7 cellular contexts compared by ENCODE assay signal in genomic region chr2:170930132-170931109, GRCh38. TPM values are rescaled to one million over a fixed set of nuclear protein-coding genes. Genes with fewer than 3 reads are reported as not detected.
DNase-seq lines count a peak whose midpoint lies in the region; ATAC-seq, FAIRE-seq and TF ChIP-seq lines count a peak whose summit lies in the region.

No MANE protein-coding gene starts in this region.

- H3K4me1 Mint-ChIP-seq in naive thymus-derived CD4-positive, alpha-beta T cell: peaks cover 28 to 67% (median 58%) of the 10 kb centered on the region in 7 donors

- DNase-seq in GM12892 (ENCODE audit: insufficient read length) (peak; percentile 33), NCI-H2196 treated with DMSO at 0.1 percent for 48 hours (lab: John Stamatoyannopoulos, UW; ENCODE audit: unreplicated experiment) (peak; percentile 21), suprapubic skin (ENCODE audit: low spot score in 2 of 2) (no peak)
- DNase-seq in activated CD4-positive, alpha-beta T cell treated with anti-CD3 and anti-CD28 coated beads, Interleukin-2, amount 50 U/mL, for 1 hour: peak; percentile 57
- peak; percentile 40 to 53 (median 51) for DNase-seq in effector memory CD4-positive, alpha-beta T cell
- peak; percentile 22 to 80 (median 70) for DNase-seq in naive thymus-derived CD4-positive, alpha-beta T cell

- peaks cover 0 to 19% (median 3%) of the 10 kb centered on the region in 5 donors for H3K36me3 Mint-ChIP-seq in naive thymus-derived CD4-positive, alpha-beta T cell

- POLR2A ChIA-PET in naive thymus-derived CD4-positive, alpha-beta T cell (lab: Charles Lee): interaction anchor here (0.6 to 3.1 kb wide), 13 partner anchors 8 to 1103 kb away, joined by 3 to 24 read pairs (median 4); partner anchors contain the start of genes DCAF17, METTL8 and UBR3

- ATAC-seq in HG02885 (IDR thresholded peaks at IDR 0.05; ENCODE audit: poor library complexity, unreplicated experiment): peak; percentile 21
- peak; percentile 39 for ATAC-seq in naive thymus-derived CD4-positive, alpha-beta T cell

- no peaks in the 10 kb centered on the region for H3K36me3 ChIP-seq in effector memory CD4-positive, alpha-beta T cell (ENCODE audit: control insufficient read depth, insufficient read depth, low read length)
- peaks cover 0 to 5% (median 0%) of the 10 kb centered on the region in 3 experiments for H3K36me3 ChIP-seq in naive thymus-derived CD4-positive, alpha-beta T cell (ENCODE audit: control insufficient read depth in 2 of 3, insufficient read depth in 3 of 3, low read length in 3 of 3)
- H3K36me3 ChIP-seq in suprapubic skin: no peaks in the 10 kb centered on the region

- peaks cover 16% of the 10 kb centered on the region for H3K4me1 ChIP-seq in effector memory CD4-positive, alpha-beta T cell (ENCODE audit: control insufficient read depth, insufficient read depth, low read length, poor library complexity, severe bottlenecking)
- peaks cover 18 to 32% of the 10 kb centered on the region in 2 donors for H3K4me1 ChIP-seq in naive thymus-derived CD4-positive, alpha-beta T cell (ENCODE audit: control insufficient read depth in 2 of 2, insufficient read depth in 2 of 2, low read length in 2 of 2)
- H3K4me1 ChIP-seq in suprapubic skin: peaks cover 42% of the 10 kb centered on the region

- WGBS in suprapubic skin: 8% methylated on average over 18 of the region's 18 CpGs

- peak overlapping the region; percentile 93 to 96 (median 95) for H3K27ac Mint-ChIP-seq in naive thymus-derived CD4-positive, alpha-beta T cell

- no peaks in the 10 kb centered on the region for H3K27me3 Mint-ChIP-seq in naive thymus-derived CD4-positive, alpha-beta T cell

- TF ChIP-seq EP300 in suprapubic skin (IDR thresholded peaks at IDR 0.05): no peak

- peak overlapping the region; percentile 88 for H3K27ac ChIP-seq in effector memory CD4-positive, alpha-beta T cell (ENCODE audit: insufficient read depth, low read length, poor library complexity, severe bottlenecking)
- peak overlapping the region; percentile 87 for H3K27ac ChIP-seq in naive thymus-derived CD4-positive, alpha-beta T cell (ENCODE audit: low read depth, low read length)
- H3K27ac ChIP-seq in suprapubic skin: peak overlapping the region; percentile 93

- no peak for TF ChIP-seq CTCF in suprapubic skin (IDR thresholded peaks at IDR 0.05)

- no peaks in the 10 kb centered on the region for H3K9me3 ChIP-seq in effector memory CD4-positive, alpha-beta T cell (ENCODE audit: control insufficient read depth, low read length)
- H3K9me3 ChIP-seq in naive thymus-derived CD4-positive, alpha-beta T cell (ENCODE audit: control insufficient read depth in 2 of 3, low read length in 3 of 3): no peaks in the 10 kb centered on the region
- H3K9me3 ChIP-seq in suprapubic skin: no peaks in the 10 kb centered on the region

- CTCF ChIA-PET in naive thymus-derived CD4-positive, alpha-beta T cell (lab: Charles Lee): interaction anchor here (0.5 to 3.0 kb wide), 13 partner anchors 8 to 957 kb away, joined by 3 to 33 read pairs (median 6); partner anchors contain the start of genes DCAF17 and METTL8

- TF ChIP-seq POLR2A in GM12892 (IDR thresholded peaks at IDR 0.05; ENCODE audit: low read depth, low read length) (peak; percentile 77), suprapubic skin (IDR thresholded peaks at IDR 0.05) (no peak)

- H3K27me3 ChIP-seq in effector memory CD4-positive, alpha-beta T cell (replicated peaks; ENCODE audit: control insufficient read depth, insufficient read depth, low read length, poor library complexity, severe bottlenecking): no peaks in the 10 kb centered on the region
- no peaks in the 10 kb centered on the region for H3K27me3 ChIP-seq in naive thymus-derived CD4-positive, alpha-beta T cell (ENCODE audit: control insufficient read depth in 2 of 2, insufficient read depth in 2 of 2, low read length in 2 of 2)
- no peaks in the 10 kb centered on the region for H3K27me3 ChIP-seq in suprapubic skin

- intact Hi-C loops in naive thymus-derived CD4-positive, alpha-beta T cell (cut with micrococcal nuclease): no loop called here

- H3K4me3 Mint-ChIP-seq in naive thymus-derived CD4-positive, alpha-beta T cell: peak overlapping the region; percentile 89 to 97 (median 95)

- FAIRE-seq in GM12892 (lab: Jason Lieb, UNC): peak; percentile 89

- peak overlapping the region; percentile 90 for H3K4me3 ChIP-seq in effector memory CD4-positive, alpha-beta T cell (ENCODE audit: insufficient read depth, low read depth, low read length, poor library complexity, severe bottlenecking)
- peak overlapping the region; percentile 88 for H3K4me3 ChIP-seq in naive thymus-derived CD4-positive, alpha-beta T cell (ENCODE audit: low read length)
- H3K4me3 ChIP-seq in suprapubic skin: peak overlapping the region; percentile 74

- peaks cover 0 to 11% (median 0%) of the 10 kb centered on the region in 11 donors for H3K9me3 Mint-ChIP-seq in naive thymus-derived CD4-positive, alpha-beta T cell

RNA-seq across cellular contexts. Expression of gene GORASP2, which starts 1.4 kb away (rescaled TPM):
- 59.6 TPM for polyA plus RNA-seq in GM12892 (2012; ENCODE audit: missing spikeins)
- total RNA-seq in naive thymus-derived CD4-positive, alpha-beta T cell: 10 to 100 TPM; 65.2 to 79.2 (median 73.2) TPM
- 100 to 1,000 TPM in 1 of 2 donors, 10 to 100 TPM in 1; 93.5 to 104 TPM for polyA plus RNA-seq in naive thymus-derived CD4-positive, alpha-beta T cell
- 10 to 100 TPM; 40.6 to 59.8 (median 47.1) TPM for total RNA-seq in suprapubic skin

Comparison
In these comparisons a context has a peak if more than half of its experiments do, and no peak if none do; other contexts are left out.
1. DNase-seq: peak in GM12892 (single experiment), NCI-H2196 treated with DMSO at 0.1 percent for 48 hours (single experiment), activated CD4-positive, alpha-beta T cell treated with anti-CD3 and anti-CD28 coated beads, Interleukin-2, amount 50 U/mL, for 1 hour (single experiment), effector memory CD4-positive, alpha-beta T cell (3 of 3) and naive thymus-derived CD4-positive, alpha-beta T cell (9 of 9); none in suprapubic skin (0 of 2).
2. Peak in every context shown above with its lines, with median percentiles within 50 percentile points of each other: H3K27ac ChIP-seq and H3K4me3 ChIP-seq.